29 cellular contexts compared by ENCODE assay signal in genomic region chr1:24221246-24221645, GRCh38.
"Had no signal": no experiment of that assay in that cellular context is flagged by ENCODE, and none has a peak within 500 bp of the region (broad histone marks: within the 10 kb centered on the region; RNA-seq: fewer than 3 reads in every experiment).

No MANE protein-coding gene starts in this region.

- H3K27me3 ChIP-seq: testis, thyroid gland, uterus, vagina had no signal

- H3K4me3 Mint-ChIP-seq: stimulated activated effector memory CD8-positive, alpha-beta T cell treated with anti-CD3 and anti-CD28 coated beads, Interleukin-12 subunit alpha, Interleukin-12 subunit beta, amount 100 ng/mL, for 72 hours; stimulated activated memory B cell treated with anti-CD40 and anti-IgM and Interleukin-4, amounts not matched to agents 10 μg/mL and 1 μg/mL and 100 μg/mL, for 72 hours; stimulated activated naive B cell treated with anti-CD40 and anti-IgM and Interleukin-4, amounts not matched to agents 10 μg/mL and 1 μg/mL and 100 μg/mL, for 72 hours; stimulated activated naive CD8-positive, alpha-beta T cell treated with anti-CD3 and anti-CD28 coated beads, Interleukin-15, amount 100 ng/mL, for 72 hours; stimulated activated naive CD8-positive, alpha-beta T cell treated with anti-CD3 and anti-CD28 coated beads, Interleukin-15, Interleukin-2, amounts not matched to agents 100 ng/mL and 50 ng/mL, for 24 hours; type B pancreatic cell had no signal

- H3K4me3 ChIP-seq: stomach, suprapubic skin, testis, thoracic aorta, thyroid gland, tibial artery, tibial nerve, transverse colon, upper lobe of left lung, upper lobe of right lung, uterus, vagina had no signal

- ATAC-seq: stimulated activated effector memory CD8-positive, alpha-beta T cell treated with anti-CD3 and anti-CD28 coated beads, Interleukin-12 subunit alpha, Interleukin-12 subunit beta, amount 100 ng/mL, for 72 hours; stimulated activated memory B cell treated with anti-CD40 and anti-IgM and Interleukin-4, amounts not matched to agents 10 μg/mL and 1 μg/mL and 100 μg/mL, for 72 hours; stimulated activated naive B cell treated with anti-CD40 and anti-IgM and Interleukin-4, amounts not matched to agents 10 μg/mL and 1 μg/mL and 100 μg/mL, for 72 hours; stimulated activated naive CD8-positive, alpha-beta T cell treated with anti-CD3 and anti-CD28 coated beads, Interleukin-15, amount 100 ng/mL, for 72 hours; stimulated activated naive CD8-positive, alpha-beta T cell treated with anti-CD3 and anti-CD28 coated beads, Interleukin-15, Interleukin-2, amounts not matched to agents 100 U/mL and 50 U/mL, for 24 hours; upper lobe of right lung had no signal

- H3K4me1 Mint-ChIP-seq: stimulated activated effector memory CD8-positive, alpha-beta T cell treated with anti-CD3 and anti-CD28 coated beads, Interleukin-12 subunit alpha, Interleukin-12 subunit beta, amount 100 ng/mL, for 72 hours; stimulated activated naive CD8-positive, alpha-beta T cell treated with anti-CD3 and anti-CD28 coated beads, Interleukin-15, amount 100 ng/mL, for 72 hours had no signal

- H3K27ac Mint-ChIP-seq: stimulated activated effector memory CD8-positive, alpha-beta T cell treated with anti-CD3 and anti-CD28 coated beads, Interleukin-12 subunit alpha, Interleukin-12 subunit beta, amount 100 ng/mL, for 72 hours; stimulated activated memory B cell treated with anti-CD40 and anti-IgM and Interleukin-4, amounts not matched to agents 10 μg/mL and 1 μg/mL and 100 μg/mL, for 72 hours; stimulated activated naive B cell treated with anti-CD40 and anti-IgM and Interleukin-4, amounts not matched to agents 10 μg/mL and 1 μg/mL and 100 μg/mL, for 72 hours; stimulated activated naive CD8-positive, alpha-beta T cell treated with anti-CD3 and anti-CD28 coated beads, Interleukin-15, amount 100 ng/mL, for 72 hours; stimulated activated naive CD8-positive, alpha-beta T cell treated with anti-CD3 and anti-CD28 coated beads, Interleukin-15, Interleukin-2, amounts not matched to agents 100 ng/mL and 50 ng/mL, for 24 hours; type B pancreatic cell had no signal

- H3K9me3 Mint-ChIP-seq: stimulated activated effector memory CD8-positive, alpha-beta T cell treated with anti-CD3 and anti-CD28 coated beads, Interleukin-12 subunit alpha, Interleukin-12 subunit beta, amount 100 ng/mL, for 72 hours; stimulated activated memory B cell treated with anti-CD40 and anti-IgM and Interleukin-4, amounts not matched to agents 10 μg/mL and 1 μg/mL and 100 μg/mL, for 72 hours; stimulated activated naive B cell treated with anti-CD40 and anti-IgM and Interleukin-4, amounts not matched to agents 10 μg/mL and 1 μg/mL and 100 μg/mL, for 72 hours; stimulated activated naive CD8-positive, alpha-beta T cell treated with anti-CD3 and anti-CD28 coated beads, Interleukin-15, amount 100 ng/mL, for 72 hours; stimulated activated naive CD8-positive, alpha-beta T cell treated with anti-CD3 and anti-CD28 coated beads, Interleukin-15, Interleukin-2, amounts not matched to agents 100 ng/mL and 50 ng/mL, for 24 hours; type B pancreatic cell had no signal

- FAIRE-seq: urothelium cell line had no signal

- H3K27ac ChIP-seq: stomach, suprapubic skin, testis, thoracic aorta, thyroid gland, tibial artery, tibial nerve, transverse colon, upper lobe of left lung, upper lobe of right lung, uterus, vagina had no signal

- H3K36me3 Mint-ChIP-seq: stimulated activated effector memory CD8-positive, alpha-beta T cell treated with anti-CD3 and anti-CD28 coated beads, Interleukin-12 subunit alpha, Interleukin-12 subunit beta, amount 100 ng/mL, for 72 hours; stimulated activated memory B cell treated with anti-CD40 and anti-IgM and Interleukin-4, amounts not matched to agents 10 μg/mL and 1 μg/mL and 100 μg/mL, for 72 hours; stimulated activated naive B cell treated with anti-CD40 and anti-IgM and Interleukin-4, amounts not matched to agents 10 μg/mL and 1 μg/mL and 100 μg/mL, for 72 hours; type B pancreatic cell had no signal

- H3K9me3 ChIP-seq: stomach, suprapubic skin, testis, thoracic aorta, thyroid gland, tibial artery, tibial nerve, transverse colon, upper lobe of left lung, upper lobe of right lung, uterus, vagina had no signal

- DNase-seq: stimulated activated CD4-positive, alpha-beta T cell treated with anti-CD3 and anti-CD28 coated beads, Interleukin-2, amount 100 ng/mL, for 48 hours; stimulated activated CD4-positive, alpha-beta T cell treated with anti-CD3 and anti-CD28 coated beads, Interleukin-4, amount 100 ng/mL, for 1 hour; stimulated activated CD4-positive, alpha-beta T cell treated with anti-CD3 and anti-CD28 coated beads, Interleukin-4, amount 100 ng/mL, for 24 hours; stimulated activated CD4-positive, alpha-beta T cell treated with anti-CD3 and anti-CD28 coated beads, Interleukin-4, amount 100 ng/mL, for 4 hours; stimulated activated CD8-positive, alpha-beta memory T cell treated with anti-CD3 and anti-CD28 coated beads, Interleukin-4, amount 100 ng/mL, for 48 hours; stimulated activated naive B cell treated with anti-CD40 and anti-IgM and Interleukin-4, amounts not matched to agents 10 μg/mL and 1 μg/mL and 100 μg/mL, for 72 hours; stimulated activated naive CD4-positive, alpha-beta T cell; stimulated activated naive CD4-positive, alpha-beta T cell treated with Interleukin-2 at 50 U/mL for 16 hours; stimulated activated naive CD8-positive, alpha-beta T cell treated with anti-CD3 and anti-CD28 coated beads, Interleukin-15, amount 100 ng/mL, for 72 hours; stimulated activated naive CD8-positive, alpha-beta T cell treated with anti-CD3 and anti-CD28 coated beads, Interleukin-15, Interleukin-2, amounts not matched to agents 100 U/mL and 50 U/mL, for 24 hours; stomach; substantia nigra; testis; tibial artery; transverse colon; trophoblast cell; upper lobe of left lung; upper lobe of right lung; uterus had no signal

- H3K4me1 ChIP-seq: testis, upper lobe of right lung, uterus had no signal

- H3K36me3 ChIP-seq: stomach, suprapubic skin, thoracic aorta, thyroid gland, tibial artery, tibial nerve, transverse colon, upper lobe of left lung, upper lobe of right lung, uterus, vagina had no signal
